ENCODE assay signal across 27 cellular contexts in genomic region chr21:42243026-42243425, GRCh38. TPM values are rescaled to one million over a fixed set of nuclear protein-coding genes. Genes with fewer than 3 reads are reported as not detected.
DNase-seq lines count a peak whose midpoint lies in the region; ATAC-seq, FAIRE-seq and TF ChIP-seq lines count a peak whose summit lies in the region.
"Had no signal": no experiment of that assay in that cellular context is flagged by ENCODE, and none has a peak within 500 bp of the region (broad histone marks: within the 10 kb centered on the region; RNA-seq: fewer than 3 reads in every experiment).

No MANE protein-coding gene starts in this region.

- no peak overlapping the region for H3K4me3 ChIP-seq in OCI-LY1 (ENCODE audit: low read depth, low read length, poor library complexity, severe bottlenecking)
- H3K4me3 ChIP-seq in GM12878, result no peak overlapping the region
- no peak overlapping the region for H3K4me3 ChIP-seq in vagina
- no peak overlapping the region for H3K4me3 ChIP-seq in ascending aorta
- H3K4me3 ChIP-seq: PC-9 had no signal

- H3K9ac ChIP-seq in OCI-LY1 (ENCODE audit: low read length) (peak overlapping the region; percentile 55), GM12878 (ENCODE audit: control insufficient read depth, insufficient read depth, low read length) (no peak overlapping the region)
- H3K9ac ChIP-seq: KMS-11 had no signal

- H3K4me1 ChIP-seq in OCI-LY1 (ENCODE audit: insufficient read depth, low read length, severe bottlenecking), result peaks cover 84% of the 10 kb centered on the region
- H3K4me1 ChIP-seq in GM12878 (ENCODE audit: control insufficient read depth, insufficient read depth, low read length), result peaks cover 23% of the 10 kb centered on the region
- H3K4me1 ChIP-seq in vagina, result peaks cover 2% of the 10 kb centered on the region
- H3K4me1 ChIP-seq in foreskin keratinocyte, result no peaks in the 10 kb centered on the region
- no peaks in the 10 kb centered on the region for H3K4me1 ChIP-seq in ascending aorta

- H3K27me3 ChIP-seq in OCI-LY1 (ENCODE audit: insufficient read depth, low read length) (no peaks in the 10 kb centered on the region), GM12878 (replicated peaks in 1 of 2; ENCODE audit: control insufficient read depth in 2 of 2, insufficient read depth in 2 of 2, low read length in 1 of 2) (no peaks in the 10 kb centered on the region), vagina (no peaks in the 10 kb centered on the region), foreskin keratinocyte (peaks cover 43% of the 10 kb centered on the region), ascending aorta (no peaks in the 10 kb centered on the region)

- in situ Hi-C loops in GM12878 (cut with MboI), result no loop called here

- DNase-seq in NCI-H82 (lab: John Stamatoyannopoulos, UW), result peak; percentile 27
- DNase-seq in NCI-H82 treated with DMSO at 0.1 percent for 48 hours (lab: John Stamatoyannopoulos, UW; ENCODE audit: unreplicated experiment), result no peak
- no peak for DNase-seq in GM12878 (ENCODE audit: low read depth, low spot score)
- no peak for DNase-seq in vagina (ENCODE audit: extremely low spot score in 2 of 2)
- DNase-seq in foreskin keratinocyte, result no peak
- no peak for DNase-seq in ascending aorta (ENCODE audit: low spot score in 2 of 2)
- DNase-seq: ACHN; CD4-positive, alpha-beta T cell; COR-L47; DMS53; GF-D8; NCI-H1092; NCI-H1436; NCI-H187 treated with DMSO at 0.1 percent for 48 hours; NCI-H2171 treated with DMSO at 0.1 percent for 48 hours; NCI-H345; NCI-H510A treated with DMSO at 0.1 percent for 48 hours; PC-9 had no signal

- SMC1A ChIA-PET in GM12878 (lab: Charles Lee; ENCODE audit: uncharacterized antibody, unreplicated experiment), result interaction anchor here (0.7 to 2.5 kb wide), 7 partner anchors 8 to 19 kb away, joined by 3 to 9 read pairs (median 5); no protein-coding TSS in a partner anchor

- no peaks in the 10 kb centered on the region for H3K36me3 ChIP-seq in OCI-LY1 (ENCODE audit: insufficient read depth, low read length)
- H3K36me3 ChIP-seq in GM12878 (ENCODE audit: control insufficient read depth in 2 of 2, insufficient read depth in 2 of 2, low read length in 1 of 2), result no peaks in the 10 kb centered on the region
- H3K36me3 ChIP-seq in vagina, result no peaks in the 10 kb centered on the region
- H3K36me3 ChIP-seq in ascending aorta, result no peaks in the 10 kb centered on the region

- ATAC-seq in GM12878 (peak; percentile 7), foreskin keratinocyte (no peak), GM18909 (IDR thresholded peaks at IDR 0.05; ENCODE audit: poor library complexity, unreplicated experiment) (no peak)
- ATAC-seq: Right ventricle myocardium inferior had no signal

- H3K4me2 ChIP-seq in OCI-LY1 (ENCODE audit: low read length) (peak overlapping the region; percentile 49), GM12878 (ENCODE audit: control insufficient read depth, insufficient read depth) (peak overlapping the region; percentile 7; the same call in 1 of the 2 replicates)
- H3K4me2 ChIP-seq: KMS-11, PC-9 had no signal

- H3F3A ChIP-seq in OCI-LY1 (ENCODE audit: insufficient read depth, low read length), result peaks cover 6% of the 10 kb centered on the region; the same call in 1 of the 2 replicates

- FAIRE-seq in GM12878 (lab: Jason Lieb, UNC), result peak; percentile 18
- FAIRE-seq: GM12892, H54 had no signal

- 58% methylated on average over 6 of the region's 6 CpGs for WGBS in GM12878 (ENCODE audit: insufficient coverage, insufficient replicate concordance, low lambda C conversion rate, missing lambda C conversion rate)

- H3K9me3 ChIP-seq in OCI-LY1 (ENCODE audit: low read length) (no peaks in the 10 kb centered on the region), GM12878 (replicated peaks; ENCODE audit: control insufficient read depth, insufficient read depth, low read length) (no peaks in the 10 kb centered on the region), vagina (no peaks in the 10 kb centered on the region), ascending aorta (no peaks in the 10 kb centered on the region)

- no TSS peak for BruUV-seq in GM12878 (replicated peaks; lab: Mats Ljungman, UMichigan)

- intact Hi-C loops in GM12878 (cut with micrococcal nuclease; ENCODE audit: unreplicated experiment), result no loop called here
- intact Hi-C loops in vagina (cut with DNase I), result no loop called here
- intact Hi-C loops in ascending aorta (cut with DNase I), result no loop called here

- TF ChIP-seq CTCF in OCI-LY1 (IDR thresholded peaks at IDR 0.05; ENCODE audit: low read length) (no peak), GM12878 (IDR thresholded peaks at IDR 0.05 in 2 of 3, conservative IDR thresholded peaks at IDR 0.05 in 1 of 3; ENCODE audit: control insufficient read depth in 2 of 3, extremely low read depth in 1 of 3, insufficient read depth in 1 of 3, low read depth in 3 of 3, low read length in 3 of 3) (no peak), vagina (IDR thresholded peaks at IDR 0.05) (no peak), foreskin keratinocyte (conservative IDR thresholded peaks at IDR 0.05) (no peak), ascending aorta (IDR thresholded peaks at IDR 0.05) (no peak)

- H4K20me1 ChIP-seq in OCI-LY1 (ENCODE audit: insufficient read depth, low read length) (no peaks in the 10 kb centered on the region), GM12878 (ENCODE audit: control insufficient read depth, insufficient read depth) (no peaks in the 10 kb centered on the region)

- CTCF ChIA-PET in GM12878 (lab: Yijun Ruan, JAX), result interaction anchor here (0.6 to 5.5 kb wide), 4 partner anchors 9 to 292 kb away, joined by 3 to 43 read pairs (median 4); no protein-coding TSS in a partner anchor

- no peak for TF ChIP-seq POLR2A in GM12878 (IDR thresholded peaks at IDR 0.05; ENCODE audit: low read depth, low read length)
- TF ChIP-seq POLR2A in vagina (IDR thresholded peaks at IDR 0.05), result no peak

- peak overlapping the region; percentile 96 for H3K27ac ChIP-seq in OCI-LY1 (ENCODE audit: low read depth, low read length, poor library complexity, severe bottlenecking)
- no peak overlapping the region for H3K27ac ChIP-seq in GM12878 (ENCODE audit: control insufficient read depth, insufficient read depth)
- H3K27ac ChIP-seq in vagina, result no peak overlapping the region
- no peak overlapping the region for H3K27ac ChIP-seq in foreskin keratinocyte
- no peak overlapping the region for H3K27ac ChIP-seq in ascending aorta
- H3K27ac ChIP-seq: 22Rv1, HL-60, KMS-11, PC-9 had no signal

- RAD21 ChIA-PET in GM12878 (lab: Charles Lee; ENCODE audit: unreplicated experiment), result interaction anchor here (1.0 to 2.7 kb wide), 4 partner anchors 10 to 43 kb away, joined by 3 to 15 read pairs (median 6); no protein-coding TSS in a partner anchor

- TF ChIP-seq EP300 in GM12878 (IDR thresholded peaks at IDR 0.05; ENCODE audit: borderline replicate concordance in 1 of 2, control insufficient read depth in 1 of 2, low read depth in 2 of 2, low read length in 2 of 2), result no peak

- TF ChIP-seq RAD21 in GM12878 (IDR thresholded peaks at IDR 0.05; ENCODE audit: insufficient read depth, low read depth, low read length), result no peak

- H2AFZ ChIP-seq in OCI-LY1 (ENCODE audit: low read length) (no peak overlapping the region), GM12878 (ENCODE audit: control insufficient read depth, low read depth, low read length) (no peak overlapping the region)
- H2AFZ ChIP-seq: PC-9 had no signal

- H3K79me2 ChIP-seq in OCI-LY1 (ENCODE audit: insufficient read depth, low read length), result no peaks in the 10 kb centered on the region
- no peaks in the 10 kb centered on the region for H3K79me2 ChIP-seq in GM12878 (ENCODE audit: control insufficient read depth, insufficient read depth, low read length)

- POLR2A ChIA-PET in GM12878 (lab: Charles Lee), result interaction anchor here (1.1 to 2.0 kb wide), 3 partner anchors 10 to 23 kb away, joined by 3 to 5 read pairs (median 5); no protein-coding TSS in a partner anchor

- no peaks in the 10 kb centered on the region for H3K9me2 ChIP-seq in OCI-LY1 (ENCODE audit: low read depth, low read length)

TF ChIP-seq in GM12878, 131 proteins besides CTCF, POLR2A, EP300 and RAD21 (continues in another document):
- no peak for TF ChIP-seq E2F4 (IDR thresholded peaks at IDR 0.05; ENCODE audit: low read depth, low read length)
- TF ChIP-seq, protein P1, sequence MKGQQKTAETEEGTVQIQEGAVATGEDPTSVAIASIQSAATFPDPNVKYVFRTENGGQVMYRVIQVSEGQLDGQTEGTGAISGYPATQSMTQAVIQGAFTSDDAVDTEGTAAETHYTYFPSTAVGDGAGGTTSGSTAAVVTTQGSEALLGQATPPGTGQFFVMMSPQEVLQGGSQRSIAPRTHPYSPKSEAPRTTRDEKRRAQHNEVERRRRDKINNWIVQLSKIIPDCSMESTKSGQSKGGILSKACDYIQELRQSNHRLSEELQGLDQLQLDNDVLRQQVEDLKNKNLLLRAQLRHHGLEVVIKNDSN (IDR thresholded peaks at IDR 0.05; ENCODE audit: borderline replicate concordance, extremely low read length, insufficient read depth, low read depth, low read length), result no peak

RNA-seq across cellular contexts. Expression of gene ABCG1, which starts 24.1 kb away (rescaled TPM):
- total RNA-seq in GM12878 (2013; cell fraction: nucleolus; rRNA removed), result 8.0 TPM in 2 replicates
- 8.8 and 9.2 TPM in 2 replicates for total RNA-seq in GM12878 (2014; rRNA removed)
- total RNA-seq in GM12878 (2014; rRNA removed; fragmentation: Illumina TruSeq; extraction: Trizol), result 5.3 and 6.2 TPM in 2 replicates
- total RNA-seq in GM12878 (2021), result 11.2 and 12.4 TPM in 2 replicates
- polyA plus RNA-seq in GM12878 (2011; ENCODE audit: low read depth), result 1.2 TPM
- 14.0 and 19.3 TPM in 2 replicates for polyA plus RNA-seq in GM12878 (2011; rRNA removed)
- polyA plus RNA-seq in GM12878 (2011; cell fraction: cytosol; rRNA removed), result 23.8 and 25.9 TPM in 2 replicates
- 34.2 and 36.9 TPM in 2 replicates for polyA plus RNA-seq in GM12878 (2011; cell fraction: nucleus; rRNA removed)
- 1.5 and 4.0 TPM in 2 replicates for polyA plus RNA-seq in GM12878 (2012)
- 5.9 and 6.1 TPM in 2 replicates for polyA plus RNA-seq in GM12878 (2014; fragmentation: Illumina TruSeq; extraction: Trizol)
- 1 to 10 TPM; 2.9 to 3.0 TPM for polyA plus RNA-seq in GM12878 (2014; fragmentation: Nextera tagmentation; extraction: Ambion mirVana)
- 6.9 and 8.0 TPM in 2 replicates for polyA plus RNA-seq in GM12878 (2014; rRNA removed)
- polyA plus RNA-seq in GM12878 (2016; fragmentation: Nextera tagmentation; extraction: Ambion mirVana), result 1 to 10 TPM in 1 of 2 experiments, under 1 TPM in 1; 0.59 to 1.3 TPM
- 25.7 and 35.5 TPM in 2 replicates for polyA minus RNA-seq in GM12878 (2011; rRNA and poly(A)+ RNA removed)
- polyA minus RNA-seq in GM12878 (2011; cell fraction: cytosol; rRNA and poly(A)+ RNA removed), result 9.1 and 12.7 TPM in 2 replicates
- polyA minus RNA-seq in GM12878 (2011; cell fraction: nucleus; rRNA and poly(A)+ RNA removed), result 9.8 and 15.8 TPM in 2 replicates
- total RNA-seq in vagina, result 18.7 TPM
- total RNA-seq in foreskin keratinocyte, result 2.3 and 4.4 TPM in 2 replicates
- polyA plus RNA-seq in foreskin keratinocyte, result 1.5 and 2.5 TPM in 2 replicates
- 39.5 TPM for total RNA-seq in ascending aorta
- total RNA-seq: RPMI7951 had no signal
